33 cellular contexts compared by ENCODE assay signal in genomic region chr7:93773446-93773845, GRCh38.
"Had no signal": no experiment of that assay in that cellular context is flagged by ENCODE, and none has a peak within 500 bp of the region (broad histone marks: within the 10 kb centered on the region; RNA-seq: fewer than 3 reads in every experiment).

No MANE protein-coding gene starts in this region.

- H3K9me3 Mint-ChIP-seq: activated naive CD4-positive, alpha-beta T cell treated with anti-CD3 and anti-CD28 coated beads, Interleukin-2, amount 10 ng/mL, durations not matched to agents 7 days and 5 days; activated naive CD8-positive, alpha-beta T cell treated with anti-CD3 and anti-CD28 coated beads, Interleukin-2, amount 10 ng/mL, durations not matched to agents 7 days and 5 days; activated naive CD8-positive, alpha-beta T cell treated with anti-CD3 and anti-CD28 coated beads, Interleukin-2, amount 50 U/mL, for 24 hours; activated T-cell treated with anti-CD3 and anti-CD28 coated beads, Interleukin-2, amount 50 U/mL, for 4 hours; activated T-helper 1 cell treated with anti-CD3 and anti-CD28 coated beads, Interleukin-12 subunit alpha, Interleukin-12 subunit beta, Interleukin-2, Interleukin-4 antibody, amounts not matched to agents 30 ng/mL and 10 ng/mL and 1 ng/mL, durations not matched to agents 14 hours and 24 hours and 36 hours; activated T-helper 2 cell treated with anti-CD3 and anti-CD28 coated beads, Interferon-gamma antibody, Interleukin-2, Interleukin-4, amounts not matched to agents 10 μg/mL and 5 μg/mL and 100 μg/mL, durations not matched to agents 14 hours and 24 hours and 36 hours had no signal

- H3K36me3 Mint-ChIP-seq: activated naive CD4-positive, alpha-beta T cell treated with anti-CD3 and anti-CD28 coated beads, Interleukin-2, amount 10 ng/mL, durations not matched to agents 7 days and 5 days; activated naive CD4-positive, alpha-beta T cell treated with anti-CD3 and anti-CD28 coated beads, Interleukin-2, amount 50 U/mL, for 24 hours; activated naive CD4-positive, alpha-beta T cell treated with anti-CD3 and anti-CD28 coated beads, Interleukin-2, amount 50 U/mL, for 72 hours; activated naive CD8-positive, alpha-beta T cell; activated naive CD8-positive, alpha-beta T cell treated with anti-CD3 and anti-CD28 coated beads for 36 hours; activated naive CD8-positive, alpha-beta T cell treated with anti-CD3 and anti-CD28 coated beads, Interleukin-2, amount 10 ng/mL, durations not matched to agents 7 days and 5 days; brain had no signal

- H3K27ac Mint-ChIP-seq: activated naive CD4-positive, alpha-beta T cell treated with anti-CD3 and anti-CD28 coated beads for 36 hours; activated naive CD4-positive, alpha-beta T cell treated with anti-CD3 and anti-CD28 coated beads, Interleukin-2, amount 10 ng/mL, durations not matched to agents 7 days and 5 days; activated naive CD4-positive, alpha-beta T cell treated with anti-CD3 and anti-CD28 coated beads, Interleukin-2, amount 50 U/mL, for 24 hours; activated naive CD4-positive, alpha-beta T cell treated with anti-CD3 and anti-CD28 coated beads, Interleukin-2, amount 50 U/mL, for 72 hours; activated naive CD8-positive, alpha-beta T cell; activated naive CD8-positive, alpha-beta T cell treated with anti-CD3 and anti-CD28 coated beads for 36 hours; activated naive CD8-positive, alpha-beta T cell treated with anti-CD3 and anti-CD28 coated beads, Interleukin-2, amount 10 ng/mL, durations not matched to agents 7 days and 5 days; activated naive CD8-positive, alpha-beta T cell treated with anti-CD3 and anti-CD28 coated beads, Interleukin-2, amount 50 U/mL, for 24 hours; activated T-cell treated with anti-CD3 and anti-CD28 coated beads, Interleukin-2, amount 50 U/mL, for 72 hours; activated T-helper 1 cell treated with anti-CD3 and anti-CD28 coated beads, Interleukin-12 subunit alpha, Interleukin-12 subunit beta, Interleukin-2, Interleukin-4 antibody, amounts not matched to agents 30 ng/mL and 10 ng/mL and 1 ng/mL, durations not matched to agents 14 hours and 24 hours and 36 hours; activated T-helper 17 cell treated with anti-CD3 and anti-CD28 coated beads, Interleukin-2, amount 50 U/mL, for 72 hours; activated T-helper 2 cell treated with anti-CD3 and anti-CD28 coated beads, Interferon-gamma antibody, Interleukin-2, Interleukin-4, amounts not matched to agents 10 μg/mL and 5 μg/mL and 100 μg/mL, durations not matched to agents 14 hours and 24 hours and 36 hours; brain had no signal

- DNase-seq: activated effector memory CD4-positive, alpha-beta T cell treated with anti-CD3 and anti-CD28 coated beads, Interleukin-2, amount 50 U/mL, for 16 hours; activated effector memory CD4-positive, alpha-beta T cell treated with Interleukin-2 at 50 U/mL for 16 hours; activated gamma-delta T cell; activated gamma-delta T cell treated with Interleukin-2 at 50 U/mL for 16 hours; activated naive CD4-positive, alpha-beta T cell; activated naive CD4-positive, alpha-beta T cell treated with anti-CD3 and anti-CD28 coated beads for 36 hours; activated naive CD4-positive, alpha-beta T cell treated with anti-CD3 and anti-CD28 coated beads, Interleukin-2, amount 10 ng/mL, durations not matched to agents 7 days and 5 days; activated naive CD4-positive, alpha-beta T cell treated with anti-CD3 and anti-CD28 coated beads, Interleukin-2, amount 50 U/mL, for 16 hours; activated naive CD4-positive, alpha-beta T cell treated with Interleukin-2 at 50 U/mL for 16 hours; activated naive CD8-positive, alpha-beta T cell treated with anti-CD3 and anti-CD28 coated beads for 36 hours; activated naive CD8-positive, alpha-beta T cell treated with anti-CD3 and anti-CD28 coated beads, Interleukin-2, amount 10 ng/mL, durations not matched to agents 7 days and 5 days; activated naive CD8-positive, alpha-beta T cell treated with anti-CD3 and anti-CD28 coated beads, Interleukin-2, amount 50 U/mL, for 24 hours; activated T-cell treated with anti-CD3 and anti-CD28 coated beads, Interleukin-2, amount 50 U/mL, for 4 hours; activated T-cell treated with anti-CD3 and anti-CD28 coated beads, Interleukin-2, amount 50 U/mL, for 48 hours; activated T-cell treated with anti-CD3 and anti-CD28 coated beads, Interleukin-2, amount 50 U/mL, for 72 hours; adrenal gland; amniotic stem cell; amygdala; anterior cingulate cortex; aorta; body of pancreas; brain microvascular endothelial cell; caudate nucleus; central memory CD4-positive, alpha-beta T cell; cerebellar nuclear complex had no signal

- H3K27me3 Mint-ChIP-seq: activated naive CD4-positive, alpha-beta T cell treated with anti-CD3 and anti-CD28 coated beads, Interleukin-2, amount 10 ng/mL, durations not matched to agents 7 days and 5 days; activated naive CD4-positive, alpha-beta T cell treated with anti-CD3 and anti-CD28 coated beads, Interleukin-2, amount 50 U/mL, for 24 hours; activated naive CD8-positive, alpha-beta T cell; activated naive CD8-positive, alpha-beta T cell treated with anti-CD3 and anti-CD28 coated beads for 36 hours; activated T-helper 17 cell treated with anti-CD3 and anti-CD28 coated beads, Interleukin-2, amount 50 U/mL, for 72 hours; central memory CD8-positive, alpha-beta T cell had no signal

- ATAC-seq: activated naive CD4-positive, alpha-beta T cell treated with anti-CD3 and anti-CD28 coated beads, Interleukin-2, amount 50 U/mL, for 72 hours; activated naive CD8-positive, alpha-beta T cell treated with anti-CD3 and anti-CD28 coated beads, Interleukin-2, amount 50 U/mL, for 24 hours; activated T-cell treated with anti-CD3 and anti-CD28 coated beads, Interleukin-2, amount 50 U/mL, for 4 hours; activated T-cell treated with anti-CD3 and anti-CD28 coated beads, Interleukin-2, amount 50 U/mL, for 72 hours; activated T-helper 17 cell treated with anti-CD3 and anti-CD28 coated beads, Interleukin-2, amount 50 U/mL, for 72 hours; body of pancreas had no signal

- H3K4me1 Mint-ChIP-seq: activated naive CD4-positive, alpha-beta T cell treated with anti-CD3 and anti-CD28 coated beads, Interleukin-2, amount 10 ng/mL, durations not matched to agents 7 days and 5 days; activated naive CD4-positive, alpha-beta T cell treated with anti-CD3 and anti-CD28 coated beads, Interleukin-2, amount 50 U/mL, for 24 hours; activated naive CD8-positive, alpha-beta T cell treated with anti-CD3 and anti-CD28 coated beads for 36 hours; activated naive CD8-positive, alpha-beta T cell treated with anti-CD3 and anti-CD28 coated beads, Interleukin-2, amount 10 ng/mL, durations not matched to agents 7 days and 5 days; activated naive CD8-positive, alpha-beta T cell treated with anti-CD3 and anti-CD28 coated beads, Interleukin-2, amount 50 U/mL, for 24 hours; activated T-helper 17 cell treated with anti-CD3 and anti-CD28 coated beads, Interleukin-2, amount 50 U/mL, for 72 hours; brain; central memory CD8-positive, alpha-beta T cell had no signal

- H3K4me3 Mint-ChIP-seq: activated naive CD4-positive, alpha-beta T cell treated with anti-CD3 and anti-CD28 coated beads for 36 hours; activated naive CD4-positive, alpha-beta T cell treated with anti-CD3 and anti-CD28 coated beads, Interleukin-2, amount 10 ng/mL, durations not matched to agents 7 days and 5 days; activated naive CD4-positive, alpha-beta T cell treated with anti-CD3 and anti-CD28 coated beads, Interleukin-2, amount 50 U/mL, for 24 hours; activated naive CD8-positive, alpha-beta T cell; activated naive CD8-positive, alpha-beta T cell treated with anti-CD3 and anti-CD28 coated beads for 36 hours; activated naive CD8-positive, alpha-beta T cell treated with anti-CD3 and anti-CD28 coated beads, Interleukin-2, amount 10 ng/mL, durations not matched to agents 7 days and 5 days; activated naive CD8-positive, alpha-beta T cell treated with anti-CD3 and anti-CD28 coated beads, Interleukin-2, amount 50 U/mL, for 24 hours; activated T-cell treated with anti-CD3 and anti-CD28 coated beads, Interleukin-2, amount 50 U/mL, for 4 hours; activated T-cell treated with anti-CD3 and anti-CD28 coated beads, Interleukin-2, amount 50 U/mL, for 72 hours; activated T-helper 1 cell treated with anti-CD3 and anti-CD28 coated beads, Interleukin-12 subunit alpha, Interleukin-12 subunit beta, Interleukin-2, Interleukin-4 antibody, amounts not matched to agents 30 ng/mL and 10 ng/mL and 1 ng/mL, durations not matched to agents 14 hours and 24 hours and 36 hours; activated T-helper 17 cell treated with anti-CD3 and anti-CD28 coated beads, Interleukin-2, amount 50 U/mL, for 72 hours; brain; central memory CD8-positive, alpha-beta T cell had no signal
